In the genomic region with DNA sequence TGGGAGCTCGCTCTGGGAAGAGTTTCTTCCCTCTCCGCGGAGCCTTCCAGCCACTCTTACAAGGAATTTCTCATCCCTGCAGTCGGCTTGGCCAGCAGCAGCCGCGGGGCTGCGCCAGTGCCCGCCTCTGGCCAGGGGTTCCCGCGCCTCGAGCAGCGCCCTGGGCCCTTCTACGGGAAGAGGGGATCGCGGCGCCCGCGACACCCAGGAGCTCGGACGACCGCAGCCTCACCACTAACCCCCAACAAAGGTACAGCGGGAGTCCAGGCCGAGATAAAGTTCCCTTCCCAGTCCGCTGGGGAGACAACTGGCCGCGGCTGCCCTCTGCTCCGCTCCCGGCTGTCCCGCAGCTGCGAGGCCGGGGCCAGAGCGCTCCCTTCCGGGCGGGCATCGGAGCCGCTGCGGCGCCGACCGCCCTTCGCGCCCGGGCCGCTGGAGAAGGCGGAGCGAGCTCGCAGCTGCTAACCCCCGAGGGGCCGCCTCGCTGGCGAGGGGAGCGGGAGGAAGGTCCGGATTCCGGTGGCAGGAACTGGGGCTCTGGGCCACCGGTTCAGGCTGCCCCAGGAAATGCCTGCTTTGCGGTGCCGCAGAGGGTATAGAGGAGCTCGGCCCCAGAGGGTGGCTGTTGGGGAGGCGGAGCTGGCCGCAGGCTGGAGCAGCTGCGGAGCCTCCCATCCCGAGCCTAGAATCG, we compare ENCODE assay signal across 9 cellular contexts. TPM values are rescaled to one million over a fixed set of nuclear protein-coding genes. Genes with fewer than 3 reads are reported as not detected.
A peak's percentile ranks its signal among the peaks of the same experiment; 100 is the strongest.
DNase-seq lines count a peak whose midpoint lies in the region; ATAC-seq, FAIRE-seq and TF ChIP-seq lines count a peak whose summit lies in the region.
"Had no signal": no experiment of that assay in that cellular context is flagged by ENCODE, and none has a peak within 500 bp of the region (broad histone marks: within the 10 kb centered on the region; RNA-seq: fewer than 3 reads in every experiment).

No MANE protein-coding gene starts in this region.

- TF ChIP-seq POLR2A in sigmoid colon (IDR thresholded peaks at IDR 0.05), result no peak

- DNase-seq in HEK293T (ENCODE audit: extremely low spot score) (peak; percentile 56), left ventricle myocardium superior (peak; percentile 65), sigmoid colon (no peak), NCI-H1694 treated with DMSO at 0.1 percent for 48 hours (lab: John Stamatoyannopoulos, UW) (no peak), HTR-8/SVneo (ENCODE audit: insufficient read length, low spot score) (no peak)
- no peak for DNase-seq in activated T-cell treated with anti-CD3 and anti-CD28 coated beads, Interleukin-2, amount 50 U/mL, for 4 hours

- no peaks in the 10 kb centered on the region for H3K36me3 Mint-ChIP-seq in activated T-cell treated with anti-CD3 and anti-CD28 coated beads, Interleukin-2, amount 50 U/mL, for 4 hours (ENCODE audit: insufficient read depth)

- peak overlapping the region in 3 of 4 donors; percentile 26 to 41 (median 31) for H3K4me3 ChIP-seq in sigmoid colon

- peaks cover 48% of the 10 kb centered on the region for H3K4me1 Mint-ChIP-seq in activated T-cell treated with anti-CD3 and anti-CD28 coated beads, Interleukin-2, amount 50 U/mL, for 4 hours (ENCODE audit: low read depth)

- H3K4me1 ChIP-seq in sigmoid colon, result peaks cover 0 to 46% (median 39%) of the 10 kb centered on the region in 4 donors

- intact Hi-C loops in left ventricle myocardium superior (cut with micrococcal nuclease), result no loop called here
- intact Hi-C loops in sigmoid colon (cut with DNase I), result no loop called here

- CTCF ChIA-PET in HEK293T (lab: Yijun Ruan, JAX), result interaction anchor here (0.6 to 0.7 kb wide), 3 partner anchors 701 to 866 kb away, joined by 3 to 5 read pairs (median 3); no protein-coding TSS in a partner anchor

- WGBS in sigmoid colon, 2 donors, result 2 to 3% methylated on average over 63 of the region's 63 CpGs

- peaks cover 59 to 100% (median 83%) of the 10 kb centered on the region in 3 donors for H3K27me3 ChIP-seq in sigmoid colon

- no peaks in the 10 kb centered on the region for H3K9me3 ChIP-seq in sigmoid colon
- H3K9me3 ChIP-seq: adrenal gland had no signal

- peaks cover 62% of the 10 kb centered on the region for H3K27me3 Mint-ChIP-seq in activated T-cell treated with anti-CD3 and anti-CD28 coated beads, Interleukin-2, amount 50 U/mL, for 4 hours (ENCODE audit: low read depth)

- H3K4me3 Mint-ChIP-seq in activated T-cell treated with anti-CD3 and anti-CD28 coated beads, Interleukin-2, amount 50 U/mL, for 4 hours, result peak overlapping the region; percentile 94

- no peak for ATAC-seq in activated T-cell treated with anti-CD3 and anti-CD28 coated beads, Interleukin-2, amount 50 U/mL, for 4 hours
- ATAC-seq in left ventricle myocardium superior, result peak; percentile 10
- no peak for ATAC-seq in HG03439 (IDR thresholded peaks at IDR 0.05; ENCODE audit: unreplicated experiment)

- POLR2A ChIA-PET in HEK293T (lab: Yijun Ruan, JAX), result no interaction called here

- no peak for TF ChIP-seq EP300 in sigmoid colon (IDR thresholded peaks at IDR 0.05)

- no peaks in the 10 kb centered on the region for H3K36me3 ChIP-seq in sigmoid colon
- H3K36me3 ChIP-seq: adrenal gland had no signal

- H3K9me3 Mint-ChIP-seq in activated T-cell treated with anti-CD3 and anti-CD28 coated beads, Interleukin-2, amount 50 U/mL, for 4 hours, result no peaks in the 10 kb centered on the region

- H3K27ac ChIP-seq in 22Rv1 (no peak overlapping the region), sigmoid colon (no peak overlapping the region)
- H3K27ac ChIP-seq: adrenal gland had no signal

- TF ChIP-seq CTCF in 22Rv1 (IDR thresholded peaks at IDR 0.05) (peak; percentile 75), sigmoid colon (IDR thresholded peaks at IDR 0.05) (no peak)

- no peak for FAIRE-seq in HTR-8/SVneo (lab: Jason Lieb, UNC)

TF ChIP-seq in HEK293T, 16 proteins besides CTCF, POLR2A, EP300 and RAD21:
- TF ChIP-seq L3MBTL2 (conservative IDR thresholded peaks at IDR 0.05), result peak; percentile 46
- no peak for TF ChIP-seq SP1 (IDR thresholded peaks at IDR 0.05)

RNA-seq across cellular contexts. Expression of a gene that starts 3.6 kb away (rescaled TPM):
- 10 to 100 TPM; 12.3 to 17.1 (median 13.5) TPM for total RNA-seq in activated T-cell treated with anti-CD3 and anti-CD28 coated beads, Interleukin-2, amount 50 U/mL, for 4 hours
- 1.7 TPM for total RNA-seq in left ventricle myocardium superior
- 1 to 10 TPM in 3 of 4 donors, under 1 TPM in 1; 0.66 to 1.8 (median 1.1) TPM for total RNA-seq in sigmoid colon
- 1 to 10 TPM in 1 of 3 donors, under 1 TPM in 2; 0.46 to 3.0 (median 0.60) TPM for polyA plus RNA-seq in sigmoid colon

Comparison
In these comparisons a context has a peak if more than half of its experiments do, and no peak if none do; other contexts are left out.
1. DNase-seq: peak in HEK293T (single experiment) and left ventricle myocardium superior (single experiment); none in activated T-cell treated with anti-CD3 and anti-CD28 coated beads, Interleukin-2, amount 50 U/mL, for 4 hours (single experiment), sigmoid colon (single experiment), NCI-H1694 treated with DMSO at 0.1 percent for 48 hours (single experiment) and HTR-8/SVneo (single experiment).